ENCODE assay signal across 12 cellular contexts in the genomic region with DNA sequence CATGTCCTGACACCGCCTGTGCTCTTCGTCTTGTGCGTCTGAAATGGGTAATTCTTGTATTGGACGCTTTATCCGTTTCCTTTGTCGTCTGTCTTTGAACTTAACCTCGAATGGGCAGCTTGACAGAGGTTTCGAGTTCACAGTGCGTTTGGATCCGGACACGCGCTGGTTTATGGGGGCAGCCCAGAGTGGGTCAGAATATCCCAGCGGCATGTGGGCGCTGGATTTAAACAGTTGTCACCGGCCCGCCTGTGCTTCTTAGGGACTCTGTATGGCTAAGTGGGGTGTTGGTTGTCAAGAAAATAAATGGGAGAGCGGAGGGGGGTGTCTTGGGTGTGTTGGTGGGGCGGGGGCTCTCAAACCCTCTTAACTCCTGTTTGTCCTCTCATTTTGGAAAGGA.
DNase-seq lines count a peak whose midpoint lies in the region; ATAC-seq and TF ChIP-seq lines count a peak whose summit lies in the region.
"Had no signal": no experiment of that assay in that cellular context is flagged by ENCODE, and none has a peak within 500 bp of the region (broad histone marks: within the 10 kb centered on the region; RNA-seq: fewer than 3 reads in every experiment).

No MANE protein-coding gene starts in this region.

- peak overlapping the region; percentile 61 for H3K4me3 ChIP-seq in epithelial cell of proximal tubule (ENCODE audit: low read depth, low read length)

- no peaks in the 10 kb centered on the region for H3K9me3 ChIP-seq in T-helper 17 cell (ENCODE audit: control insufficient read depth, low read length, poor library complexity, severe bottlenecking)

- H3K4me3 Mint-ChIP-seq in activated T-cell treated with anti-CD3 and anti-CD28 coated beads, Interleukin-2, amount 50 U/mL, for 4 hours: peak overlapping the region; percentile 98
- peak overlapping the region; percentile 98 for H3K4me3 Mint-ChIP-seq in T-helper 17 cell
- peak overlapping the region; percentile 88 for H3K4me3 Mint-ChIP-seq in stimulated activated effector memory CD8-positive, alpha-beta T cell treated with anti-CD3 and anti-CD28 coated beads, Interleukin-12 subunit alpha, Interleukin-12 subunit beta, amount 100 ng/mL, for 72 hours

- H3K4me1 Mint-ChIP-seq in activated T-cell treated with anti-CD3 and anti-CD28 coated beads, Interleukin-2, amount 50 U/mL, for 4 hours (ENCODE audit: low read depth): peaks cover 40% of the 10 kb centered on the region
- peaks cover 20% of the 10 kb centered on the region for H3K4me1 Mint-ChIP-seq in T-helper 17 cell
- peaks cover 29% of the 10 kb centered on the region for H3K4me1 Mint-ChIP-seq in stimulated activated effector memory CD8-positive, alpha-beta T cell treated with anti-CD3 and anti-CD28 coated beads, Interleukin-12 subunit alpha, Interleukin-12 subunit beta, amount 100 ng/mL, for 72 hours

- TF ChIP-seq CTCF in epithelial cell of proximal tubule (conservative IDR thresholded peaks at IDR 0.05; ENCODE audit: low read depth, low read length): no peak

- H3K36me3 Mint-ChIP-seq in activated T-cell treated with anti-CD3 and anti-CD28 coated beads, Interleukin-2, amount 50 U/mL, for 4 hours (ENCODE audit: insufficient read depth): peaks cover 4% of the 10 kb centered on the region
- peaks cover 7% of the 10 kb centered on the region for H3K36me3 Mint-ChIP-seq in T-helper 17 cell (ENCODE audit: low read depth)
- H3K36me3 Mint-ChIP-seq in stimulated activated effector memory CD8-positive, alpha-beta T cell treated with anti-CD3 and anti-CD28 coated beads, Interleukin-12 subunit alpha, Interleukin-12 subunit beta, amount 100 ng/mL, for 72 hours: peaks cover 50% of the 10 kb centered on the region

- no peaks in the 10 kb centered on the region for H3K9me3 Mint-ChIP-seq in activated T-cell treated with anti-CD3 and anti-CD28 coated beads, Interleukin-2, amount 50 U/mL, for 4 hours
- no peaks in the 10 kb centered on the region for H3K9me3 Mint-ChIP-seq in stimulated activated effector memory CD8-positive, alpha-beta T cell treated with anti-CD3 and anti-CD28 coated beads, Interleukin-12 subunit alpha, Interleukin-12 subunit beta, amount 100 ng/mL, for 72 hours

- no peak for DNase-seq in activated T-cell treated with anti-CD3 and anti-CD28 coated beads, Interleukin-2, amount 50 U/mL, for 4 hours
- no peak for DNase-seq in activated T-cell treated with anti-CD3 and anti-CD28 coated beads, Interleukin-2, amount 50 U/mL, for 48 hours
- no peak for DNase-seq in T-helper 17 cell
- no peak for DNase-seq in epithelial cell of proximal tubule (ENCODE audit: low read depth)
- DNase-seq in stimulated activated effector memory CD8-positive, alpha-beta T cell treated with anti-CD3 and anti-CD28 coated beads, Interleukin-12 subunit alpha, Interleukin-12 subunit beta, amount 100 ng/mL, for 72 hours (ENCODE audit: low spot score in 2 of 2): no peak
- DNase-seq in retina: no peak
- DNase-seq in DMS153 (lab: John Stamatoyannopoulos, UW): no peak
- DNase-seq: KG1, kidney, NCI-H446 treated with DMSO at 0.1 percent for 48 hours had no signal

- no peak for ATAC-seq in activated T-cell treated with anti-CD3 and anti-CD28 coated beads, Interleukin-2, amount 50 U/mL, for 4 hours
- ATAC-seq in T-helper 17 cell (no peak), GM19452 (IDR thresholded peaks at IDR 0.05; ENCODE audit: unreplicated experiment) (no peak)
- ATAC-seq in stimulated activated effector memory CD8-positive, alpha-beta T cell treated with anti-CD3 and anti-CD28 coated beads, Interleukin-12 subunit alpha, Interleukin-12 subunit beta, amount 100 ng/mL, for 72 hours: no peak
- ATAC-seq: sciatic nerve had no signal

- H3K27ac Mint-ChIP-seq in T-helper 17 cell: peak overlapping the region; percentile 95
- H3K27ac Mint-ChIP-seq in stimulated activated effector memory CD8-positive, alpha-beta T cell treated with anti-CD3 and anti-CD28 coated beads, Interleukin-12 subunit alpha, Interleukin-12 subunit beta, amount 100 ng/mL, for 72 hours: peak overlapping the region; percentile 96

- no peaks in the 10 kb centered on the region for H3K27me3 Mint-ChIP-seq in activated T-cell treated with anti-CD3 and anti-CD28 coated beads, Interleukin-2, amount 50 U/mL, for 4 hours (ENCODE audit: low read depth)
- H3K27me3 Mint-ChIP-seq in T-helper 17 cell: no peaks in the 10 kb centered on the region
